ENCODE assay signal across 8 cellular contexts in genomic region chr9:34646211-34647083, GRCh38. TPM values are rescaled to one million over a fixed set of nuclear protein-coding genes. Genes with fewer than 3 reads are reported as not detected.
DNase-seq lines count a peak whose midpoint lies in the region; ATAC-seq and TF ChIP-seq lines count a peak whose summit lies in the region.

TSS of gene GALT (plus strand) at chr9:34646675. CDS start at chr9:34646705, 30 bp downstream.

- TSS peak; percentile 49 for BruUV-seq in PC-3 (replicated peaks; lab: Mats Ljungman, UMichigan)

- H3K27ac ChIP-seq in PC-3 (ENCODE audit: low read length) (no peak within 1 kb of the TSS), muscle layer of colon (ENCODE audit: low read depth, low read length) (peak within 1 kb of the TSS; percentile 88)

- no peaks in the 10 kb centered on the region for H3K9me2 ChIP-seq in PC-3 (replicated peaks; ENCODE audit: low read length)

- no peaks in the 10 kb centered on the region for H3K27me3 ChIP-seq in PC-3 (ENCODE audit: low read length)
- no peaks in the 10 kb centered on the region for H3K27me3 ChIP-seq in muscle layer of colon (ENCODE audit: control insufficient read depth in 1 of 2, insufficient read depth in 2 of 2, low read length in 2 of 2)

- peaks cover 51% of the 10 kb centered on the region for H3K36me3 Mint-ChIP-seq in activated T-cell treated with anti-CD3 and anti-CD28 coated beads, Interleukin-2, amount 50 U/mL, for 24 hours (ENCODE audit: low read depth)

- H3K9me3 Mint-ChIP-seq in activated T-cell treated with anti-CD3 and anti-CD28 coated beads, Interleukin-2, amount 50 U/mL, for 24 hours, result no peaks in the 10 kb centered on the region

- H3K9me3 ChIP-seq in PC-3 (ENCODE audit: low read length) (no peaks in the 10 kb centered on the region), muscle layer of colon (ENCODE audit: low read length) (no peaks in the 10 kb centered on the region)

- H3K4me1 ChIP-seq in PC-3 (ENCODE audit: insufficient read depth, low read length) (peaks cover 13% of the 10 kb centered on the region; the same call in 1 of the 2 replicates), muscle layer of colon (ENCODE audit: insufficient read depth, low read length) (peaks cover 35% of the 10 kb centered on the region)

- H3K4me3 Mint-ChIP-seq in activated T-cell treated with anti-CD3 and anti-CD28 coated beads, Interleukin-2, amount 50 U/mL, for 24 hours, result peak within 1 kb of the TSS; percentile 92

- H3K4me2 ChIP-seq in PC-3 (ENCODE audit: low read length), result peak within 1 kb of the TSS; percentile 92

- peak within 1 kb of the TSS; percentile 94 for H3K27ac Mint-ChIP-seq in activated T-cell treated with anti-CD3 and anti-CD28 coated beads, Interleukin-2, amount 50 U/mL, for 24 hours

- no peaks in the 10 kb centered on the region for H3K27me3 Mint-ChIP-seq in activated T-cell treated with anti-CD3 and anti-CD28 coated beads, Interleukin-2, amount 50 U/mL, for 24 hours

- H3K4me3 ChIP-seq in PC-3 (ENCODE audit: low read length) (peak within 1 kb of the TSS; percentile 81), muscle layer of colon (ENCODE audit: low read depth in 1 of 2, low read length in 2 of 2) (peak within 1 kb of the TSS; percentile 55 to 88)

- DNase-seq in DMS53 (lab: John Stamatoyannopoulos, UW) (peak; percentile 93), PC-3 (peak; percentile 67), erythroblast (lab: John Stamatoyannopoulos, UW) (peak; percentile 92 to 95)
- DNase-seq in activated T-cell treated with anti-CD3 and anti-CD28 coated beads, Interleukin-2, amount 50 U/mL, for 24 hours, result peak; percentile 99
- DNase-seq in stimulated activated CD8-positive, alpha-beta memory T cell treated with anti-CD3 and anti-CD28 coated beads, Interleukin-7, amount 100 ng/mL, for 1 hour (ENCODE audit: low read depth in 2 of 2), result peak; percentile 92 to 96

- intact Hi-C loops in PC-3 (cut with micrococcal nuclease), result no loop called here

- TF ChIP-seq EP300 in Ishikawa (IDR thresholded peaks at IDR 0.05; ENCODE audit: borderline replicate concordance), result no peak

- peaks cover 29% of the 10 kb centered on the region for H3K4me1 Mint-ChIP-seq in activated T-cell treated with anti-CD3 and anti-CD28 coated beads, Interleukin-2, amount 50 U/mL, for 24 hours (ENCODE audit: low read depth)

- TF ChIP-seq POLR2A in erythroblast (IDR thresholded peaks at IDR 0.05; ENCODE audit: low read length), result peak; percentile 69

- TF ChIP-seq CTCF in PC-3 (conservative IDR thresholded peaks at IDR 0.05; ENCODE audit: low read depth, low read length), result peak; percentile 51

- no peaks in the 10 kb centered on the region for H3F3A ChIP-seq in PC-3 (ENCODE audit: low read length, unreplicated experiment)

- no peaks in the 10 kb centered on the region for H4K20me1 ChIP-seq in PC-3 (ENCODE audit: low read length)

- CTCF ChIA-PET in PC-3 (lab: Charles Lee), result interaction anchor here (0.6 to 1.6 kb wide), 4 partner anchors 9 to 56 kb away, joined by 3 to 5 read pairs (median 3); partner anchors contain the start of gene SIGMAR1

- H2AFZ ChIP-seq in PC-3 (ENCODE audit: low read length), result peak within 1 kb of the TSS; percentile 67

- H3K9ac ChIP-seq in PC-3 (ENCODE audit: low read length) (peak within 1 kb of the TSS; percentile 77), muscle layer of colon (ENCODE audit: low read length) (peak within 1 kb of the TSS; percentile 84)

- H3K36me3 ChIP-seq in PC-3 (ENCODE audit: low read depth, low read length), result no peaks in the 10 kb centered on the region
- peaks cover 24% of the 10 kb centered on the region for H3K36me3 ChIP-seq in muscle layer of colon (ENCODE audit: insufficient read depth, low read length)

- ATAC-seq in GM21576 (IDR thresholded peaks at IDR 0.05; ENCODE audit: unreplicated experiment) (peak; percentile 87), PC-3 (peak; percentile 73)

- TF ChIP-seq RAD21 in Ishikawa (IDR thresholded peaks at IDR 0.05; ENCODE audit: low read depth), result no peak

- POLR2A ChIA-PET in PC-3 (lab: Charles Lee; ENCODE audit: unreplicated experiment), result interaction anchor here (1.3 kb wide), 1 partner anchor 9 kb away, joined by 3 read pairs; the partner anchor contains the start of gene SIGMAR1

- H3K79me2 ChIP-seq in PC-3 (ENCODE audit: low read length), result peaks cover 10% of the 10 kb centered on the region; the same call in 1 of the 2 replicates

TF ChIP-seq in Ishikawa, 13 proteins besides CTCF, POLR2A, EP300 and RAD21:
- TF ChIP-seq CEBPB (IDR thresholded peaks at IDR 0.05) (no peak), REST (IDR thresholded peaks at IDR 0.05; ENCODE audit: low read depth) (no peak), YY1 (IDR thresholded peaks at IDR 0.05; ENCODE audit: low read depth) (0 out of 2 replicates have a peak, but pooled peaks have one; percentile 19), FOXM1 (IDR thresholded peaks at IDR 0.05; ENCODE audit: borderline replicate concordance, low read depth) (no peak), NFIC (IDR thresholded peaks at IDR 0.05) (peak; percentile 54), TCF12 (IDR thresholded peaks at IDR 0.05; ENCODE audit: low read depth) (peak; percentile 61; the same call in 1 of the 2 replicates), ZBTB7A (IDR thresholded peaks at IDR 0.05; ENCODE audit: low read depth) (peak; percentile 72; the same call in 1 of the 2 replicates), MAX (IDR thresholded peaks at IDR 0.05) (peak; percentile 78), TEAD4 (IDR thresholded peaks at IDR 0.05) (peak; percentile 35; the same call in 1 of the 2 replicates), TAF1 (IDR thresholded peaks at IDR 0.05; ENCODE audit: low read depth) (peak; percentile 69), USF1 (IDR thresholded peaks at IDR 0.05) (peak; percentile 99), EGR1 (IDR thresholded peaks at IDR 0.05) (no peak), CREB1 (IDR thresholded peaks at IDR 0.05; ENCODE audit: low read depth) (no peak)

RNA-seq across cellular contexts. Expression of gene GALT, which starts in this region (rescaled TPM):
- 7.6 and 9.8 TPM in 2 replicates for total RNA-seq in PC-3 (2014; rRNA removed)
